ENCODE assay signal across 8 cellular contexts in genomic region chr20:64037498-64038213, GRCh38. TPM values are rescaled to one million over a fixed set of nuclear protein-coding genes. Genes with fewer than 3 reads are reported as not detected.
DNase-seq lines count a peak whose midpoint lies in the region; ATAC-seq lines count a peak whose summit lies in the region.

No MANE protein-coding gene starts in this region.

- peaks cover 22 to 77% (median 30%) of the 10 kb centered on the region in 3 donors for H3K4me1 Mint-ChIP-seq in CD8-positive, alpha-beta memory T cell

- no peaks in the 10 kb centered on the region for H3K9me3 Mint-ChIP-seq in CD8-positive, alpha-beta memory T cell

- ATAC-seq in HG03520 (IDR thresholded peaks at IDR 0.05; ENCODE audit: unreplicated experiment) (peak; percentile 7), GM21447 (IDR thresholded peaks at IDR 0.05; ENCODE audit: unreplicated experiment) (no peak), HG02938 (IDR thresholded peaks at IDR 0.05; ENCODE audit: unreplicated experiment) (no peak), GM21423 (IDR thresholded peaks at IDR 0.05; ENCODE audit: unreplicated experiment) (no peak)

- H3K36me3 Mint-ChIP-seq in CD8-positive, alpha-beta memory T cell, result peaks cover 0 to 18% (median 0%) of the 10 kb centered on the region in 3 donors

- POLR2A ChIA-PET in CD8-positive, alpha-beta memory T cell (lab: Charles Lee), result interaction anchor here (1.0 to 1.6 kb wide), 3 partner anchors 46 to 82 kb away, joined by 5 to 15 read pairs (median 6); partner anchors contain the start of genes LKAAEAR1, PRPF6 and SAMD10

- no peaks in the 10 kb centered on the region for H3K36me3 ChIP-seq in CD8-positive, alpha-beta memory T cell (ENCODE audit: insufficient read depth, low read length)

- no peak for DNase-seq in CD8-positive, alpha-beta memory T cell
- peak; percentile 35 for DNase-seq in activated CD4-positive, alpha-beta T cell treated with anti-CD3 and anti-CD28 coated beads, Interleukin-2, amount 50 U/mL, for 1 hour
- DNase-seq in iPS-NIHi7 (ENCODE audit: extremely low spot score) (peak; percentile 48), putamen (ENCODE audit: low spot score) (no peak)

- H3K27ac Mint-ChIP-seq in CD8-positive, alpha-beta memory T cell, result peak overlapping the region in 3 of 8 donors; percentile 33 to 57 (median 40)

- H3K9me3 ChIP-seq in CD8-positive, alpha-beta memory T cell (ENCODE audit: low read length), result no peaks in the 10 kb centered on the region

- H3K27me3 ChIP-seq in CD8-positive, alpha-beta memory T cell (ENCODE audit: insufficient read depth, low read length, poor library complexity, severe bottlenecking), result no peaks in the 10 kb centered on the region

- H3K27ac ChIP-seq in CD8-positive, alpha-beta memory T cell (ENCODE audit: low read depth, low read length), result no peak overlapping the region

- H3K4me1 ChIP-seq in CD8-positive, alpha-beta memory T cell (ENCODE audit: insufficient read depth, low read length), result peaks cover 64% of the 10 kb centered on the region

- peaks cover 0 to 3% of the 10 kb centered on the region in 2 donors for H3K27me3 Mint-ChIP-seq in CD8-positive, alpha-beta memory T cell

- H3K4me3 Mint-ChIP-seq in CD8-positive, alpha-beta memory T cell, result peak overlapping the region; percentile 58 to 90 (median 65)

- no peak overlapping the region for H3K4me3 ChIP-seq in CD8-positive, alpha-beta memory T cell (ENCODE audit: low read length)

- CTCF ChIA-PET in CD8-positive, alpha-beta memory T cell (lab: Charles Lee), result interaction anchor here (0.9 to 6.5 kb wide), 25 partner anchors 9 to 471 kb away, joined by 3 to 57 read pairs (median 6); partner anchors contain the start of genes OPRL1, PRPF6, RGS19 and SAMD10

RNA-seq across cellular contexts. Expression of gene C20orf204, which starts 1.7 kb away (rescaled TPM):
- 1 to 10 TPM; 2.4 to 2.7 TPM for total RNA-seq in CD8-positive, alpha-beta memory T cell
- polyA plus RNA-seq in CD8-positive, alpha-beta memory T cell, result 0.40 TPM

RNA-seq across cellular contexts. Expression of gene SOX18, which starts 11.8 kb away (rescaled TPM):
- not detected for total RNA-seq in CD8-positive, alpha-beta memory T cell
- not detected for polyA plus RNA-seq in CD8-positive, alpha-beta memory T cell

RNA-seq across cellular contexts. Expression of gene TCEA2, which starts 25.3 kb away (rescaled TPM):
- total RNA-seq in CD8-positive, alpha-beta memory T cell, result 10 to 100 TPM; 24.2 to 24.5 TPM
- polyA plus RNA-seq in CD8-positive, alpha-beta memory T cell, result 30.9 TPM

RNA-seq across cellular contexts. Expression of gene RGS19, which starts 41.7 kb away (rescaled TPM):
- total RNA-seq in CD8-positive, alpha-beta memory T cell, result 10 to 100 TPM; 35.3 to 36.9 TPM
- 120 TPM for polyA plus RNA-seq in CD8-positive, alpha-beta memory T cell

RNA-seq across cellular contexts. Expression of gene OPRL1, which starts 42.2 kb away (rescaled TPM):
- under 1 TPM; 0.38 to 0.44 TPM for total RNA-seq in CD8-positive, alpha-beta memory T cell
- polyA plus RNA-seq in CD8-positive, alpha-beta memory T cell, result 0.49 TPM

Comparison
In these comparisons a context has a peak if more than half of its experiments do, and no peak if none do; other contexts are left out.
1. DNase-seq: peak in activated CD4-positive, alpha-beta T cell treated with anti-CD3 and anti-CD28 coated beads, Interleukin-2, amount 50 U/mL, for 1 hour (single experiment) and iPS-NIHi7 (single experiment); none in CD8-positive, alpha-beta memory T cell (0 of 5) and putamen (single experiment).